In genomic region chr20:51411867-51412266, GRCh38 we compare ENCODE assay signal across 11 cellular contexts.
A peak's percentile ranks its signal among the peaks of the same experiment; 100 is the strongest.
DNase-seq lines count a peak whose midpoint lies in the region; ATAC-seq and TF ChIP-seq lines count a peak whose summit lies in the region.
"Had no signal": no experiment of that assay in that cellular context is flagged by ENCODE, and none has a peak within 500 bp of the region (broad histone marks: within the 10 kb centered on the region; RNA-seq: fewer than 3 reads in every experiment).

No MANE protein-coding gene starts in this region.

- no peaks in the 10 kb centered on the region for H3K27me3 Mint-ChIP-seq in activated naive CD4-positive, alpha-beta T cell treated with anti-CD3 and anti-CD28 coated beads, Interleukin-2, amount 10 ng/mL, durations not matched to agents 7 days and 5 days
- H3K27me3 Mint-ChIP-seq in activated T-helper 1 cell treated with anti-CD3 and anti-CD28 coated beads, Interleukin-12 subunit alpha, Interleukin-12 subunit beta, Interleukin-2, Interleukin-4 antibody, amounts not matched to agents 30 ng/mL and 10 ng/mL and 1 ng/mL, durations not matched to agents 14 hours and 24 hours and 36 hours (ENCODE audit: insufficient read depth) = no peaks in the 10 kb centered on the region

- CTCF ChIA-PET in activated naive CD4-positive, alpha-beta T cell treated with anti-CD3 and anti-CD28 coated beads, Interleukin-2, amount 10 ng/mL, durations not matched to agents 7 days and 5 days (lab: Charles Lee) = interaction anchor here (1.1 to 1.2 kb wide), 2 partner anchors 10 to 26 kb away, joined by 3 read pairs; no protein-coding TSS in a partner anchor

- ATAC-seq in activated naive CD4-positive, alpha-beta T cell treated with anti-CD3 and anti-CD28 coated beads, Interleukin-2, amount 50 U/mL, for 72 hours = no peak
- ATAC-seq in lower lobe of right lung (no peak), HG02970 (IDR thresholded peaks at IDR 0.05; ENCODE audit: low FRiP score, unreplicated experiment) (no peak)
- ATAC-seq: K562 had no signal

- H3K4me1 Mint-ChIP-seq in activated naive CD4-positive, alpha-beta T cell treated with anti-CD3 and anti-CD28 coated beads, Interleukin-2, amount 10 ng/mL, durations not matched to agents 7 days and 5 days = peaks cover 60% of the 10 kb centered on the region
- peaks cover 82% of the 10 kb centered on the region for H3K4me1 Mint-ChIP-seq in activated T-helper 1 cell treated with anti-CD3 and anti-CD28 coated beads, Interleukin-12 subunit alpha, Interleukin-12 subunit beta, Interleukin-2, Interleukin-4 antibody, amounts not matched to agents 30 ng/mL and 10 ng/mL and 1 ng/mL, durations not matched to agents 14 hours and 24 hours and 36 hours (ENCODE audit: low read depth)

- peaks cover 5% of the 10 kb centered on the region for H3K9me3 Mint-ChIP-seq in activated naive CD4-positive, alpha-beta T cell treated with anti-CD3 and anti-CD28 coated beads, Interleukin-2, amount 10 ng/mL, durations not matched to agents 7 days and 5 days
- peaks cover 0 to 6% of the 10 kb centered on the region in 2 donors for H3K9me3 Mint-ChIP-seq in activated naive CD4-positive, alpha-beta T cell treated with anti-CD3 and anti-CD28 coated beads, Interleukin-2, amount 50 U/mL, for 72 hours
- no peaks in the 10 kb centered on the region for H3K9me3 Mint-ChIP-seq in activated T-helper 1 cell treated with anti-CD3 and anti-CD28 coated beads, Interleukin-12 subunit alpha, Interleukin-12 subunit beta, Interleukin-2, Interleukin-4 antibody, amounts not matched to agents 30 ng/mL and 10 ng/mL and 1 ng/mL, durations not matched to agents 14 hours and 24 hours and 36 hours

- TF ChIP-seq CTCF in lower lobe of right lung (IDR thresholded peaks at IDR 0.05) (no peak), thyroid gland (IDR thresholded peaks at IDR 0.05) (no peak)

- no peaks in the 10 kb centered on the region for H3K36me3 ChIP-seq in lower lobe of right lung
- H3K36me3 ChIP-seq in thyroid gland = no peaks in the 10 kb centered on the region

- peak overlapping the region; percentile 79 for H3K27ac Mint-ChIP-seq in activated naive CD4-positive, alpha-beta T cell treated with anti-CD3 and anti-CD28 coated beads, Interleukin-2, amount 10 ng/mL, durations not matched to agents 7 days and 5 days
- H3K27ac Mint-ChIP-seq in activated naive CD4-positive, alpha-beta T cell treated with anti-CD3 and anti-CD28 coated beads, Interleukin-2, amount 50 U/mL, for 72 hours = peak overlapping the region in 1 of 2 donors; percentile 29
- H3K27ac Mint-ChIP-seq in activated T-helper 1 cell treated with anti-CD3 and anti-CD28 coated beads, Interleukin-12 subunit alpha, Interleukin-12 subunit beta, Interleukin-2, Interleukin-4 antibody, amounts not matched to agents 30 ng/mL and 10 ng/mL and 1 ng/mL, durations not matched to agents 14 hours and 24 hours and 36 hours = peak overlapping the region; percentile 56

- no peak overlapping the region for H3K4me3 Mint-ChIP-seq in activated naive CD4-positive, alpha-beta T cell treated with anti-CD3 and anti-CD28 coated beads, Interleukin-2, amount 10 ng/mL, durations not matched to agents 7 days and 5 days
- H3K4me3 Mint-ChIP-seq in activated T-helper 1 cell treated with anti-CD3 and anti-CD28 coated beads, Interleukin-12 subunit alpha, Interleukin-12 subunit beta, Interleukin-2, Interleukin-4 antibody, amounts not matched to agents 30 ng/mL and 10 ng/mL and 1 ng/mL, durations not matched to agents 14 hours and 24 hours and 36 hours = no peak overlapping the region

- TF ChIP-seq POLR2A in thyroid gland (IDR thresholded peaks at IDR 0.05) = no peak

- H3K4me1 ChIP-seq in lower lobe of right lung = peaks cover 19% of the 10 kb centered on the region
- peaks cover 30 to 36% of the 10 kb centered on the region in 2 donors for H3K4me1 ChIP-seq in thyroid gland

- no peak for DNase-seq in activated naive CD4-positive, alpha-beta T cell treated with anti-CD3 and anti-CD28 coated beads, Interleukin-2, amount 10 ng/mL, durations not matched to agents 7 days and 5 days
- DNase-seq in activated naive CD4-positive, alpha-beta T cell treated with anti-CD3 and anti-CD28 coated beads, Interleukin-2, amount 50 U/mL, for 72 hours (ENCODE audit: low spot score in 2 of 2) = no peak
- DNase-seq in activated T-helper 1 cell treated with anti-CD3 and anti-CD28 coated beads, Interleukin-12 subunit alpha, Interleukin-12 subunit beta, Interleukin-2, Interleukin-4 antibody, amounts not matched to agents 30 ng/mL and 10 ng/mL and 1 ng/mL, durations not matched to agents 14 hours and 24 hours and 36 hours (ENCODE audit: low spot score) = no peak
- DNase-seq in lower lobe of right lung (no peak), thyroid gland (no peak)
- DNase-seq in stimulated activated CD4-positive, alpha-beta T cell treated with anti-CD3 and anti-CD28 coated beads, Interleukin-4, amount 100 ng/mL, for 1 hour = no peak
- DNase-seq in stimulated activated CD4-positive, alpha-beta T cell treated with anti-CD3 and anti-CD28 coated beads, Interleukin-12 subunit alpha, Interleukin-12 subunit beta, amount 100 ng/mL, for 4 hours = no peak
- DNase-seq: activated naive CD4-positive, alpha-beta T cell; NCI-H526 had no signal

- H3K27ac ChIP-seq in lower lobe of right lung (peak overlapping the region; percentile 36), thyroid gland (peak overlapping the region; percentile 61 to 92 (median 70))

- intact Hi-C loops in activated T-helper 1 cell treated with anti-CD3 and anti-CD28 coated beads, Interleukin-12 subunit alpha, Interleukin-12 subunit beta, Interleukin-2, Interleukin-4 antibody, amounts not matched to agents 30 ng/mL and 10 ng/mL and 1 ng/mL, durations not matched to agents 14 hours and 24 hours and 36 hours (cut with micrococcal nuclease) = no loop called here
- intact Hi-C loops in lower lobe of right lung (cut with DNase I) (no loop called here), thyroid gland (cut with DNase I) (no loop called here)

- WGBS in thyroid gland, 2 donors = 100% methylated on average over 1 of the region's 1 CpG

- H3K4me3 ChIP-seq in lower lobe of right lung (no peak overlapping the region), thyroid gland (replicated peaks in 1 of 3) (no peak overlapping the region)
- H3K4me3 ChIP-seq: K562 had no signal

- peaks cover 66% of the 10 kb centered on the region for H3K36me3 Mint-ChIP-seq in activated naive CD4-positive, alpha-beta T cell treated with anti-CD3 and anti-CD28 coated beads, Interleukin-2, amount 10 ng/mL, durations not matched to agents 7 days and 5 days
- H3K36me3 Mint-ChIP-seq in activated naive CD4-positive, alpha-beta T cell treated with anti-CD3 and anti-CD28 coated beads, Interleukin-2, amount 50 U/mL, for 72 hours = peaks cover 13 to 54% of the 10 kb centered on the region in 2 donors
- peaks cover 57% of the 10 kb centered on the region for H3K36me3 Mint-ChIP-seq in activated T-helper 1 cell treated with anti-CD3 and anti-CD28 coated beads, Interleukin-12 subunit alpha, Interleukin-12 subunit beta, Interleukin-2, Interleukin-4 antibody, amounts not matched to agents 30 ng/mL and 10 ng/mL and 1 ng/mL, durations not matched to agents 14 hours and 24 hours and 36 hours (ENCODE audit: low read depth)

- no peaks in the 10 kb centered on the region for H3K27me3 ChIP-seq in lower lobe of right lung (ENCODE audit: low read depth)
- H3K27me3 ChIP-seq in thyroid gland = no peaks in the 10 kb centered on the region

- H3K9me3 ChIP-seq in lower lobe of right lung (no peaks in the 10 kb centered on the region), thyroid gland (no peaks in the 10 kb centered on the region)
